13 cellular contexts compared by ENCODE assay signal in genomic region chr1:85374160-85374559, GRCh38.
DNase-seq lines count a peak whose midpoint lies in the region; ATAC-seq and TF ChIP-seq lines count a peak whose summit lies in the region.
"Had no signal": no experiment of that assay in that cellular context is flagged by ENCODE, and none has a peak within 500 bp of the region (broad histone marks: within the 10 kb centered on the region; RNA-seq: fewer than 3 reads in every experiment).

No MANE protein-coding gene starts in this region.

- dilution Hi-C loops in mammary epithelial cell (cut with HindIII; ENCODE audit: low sequenced_read_pairs): no loop called here

- H3K9ac ChIP-seq in mammary epithelial cell (ENCODE audit: insufficient read depth, low read length): no peak overlapping the region
- H3K9ac ChIP-seq: BLaER1 had no signal

- DNase-seq in AG04450 (ENCODE audit: low read depth, low spot score): peak; percentile 65
- peak; percentile 82 for DNase-seq in HT1080 (ENCODE audit: low read depth)
- peak; percentile 76 for DNase-seq in mammary epithelial cell
- DNase-seq in left lobe of liver (ENCODE audit: low spot score): no peak
- DNase-seq in stimulated activated CD4-positive, alpha-beta T cell treated with anti-CD3 and anti-CD28 coated beads, Interleukin-4, amount 100 ng/mL, for 1 hour: no peak
- DNase-seq in GM19238 (ENCODE audit: insufficient read length, low spot score): no peak
- no peak for DNase-seq in dedifferentiated amniotic fluid mesenchymal stem cell (ENCODE audit: extremely low spot score)
- no peak for DNase-seq in putamen (ENCODE audit: low spot score)
- DNase-seq: NCI-H2081 treated with DMSO at 0.1 percent for 48 hours, posterior cingulate gyrus had no signal

- CTCF ChIA-PET in AG04450 (lab: Charles Lee): no interaction called here
- CTCF ChIA-PET in mammary epithelial cell (lab: Charles Lee; ENCODE audit: low non-redundant PET): no interaction called here

- H4K20me1 ChIP-seq in mammary epithelial cell (ENCODE audit: insufficient read depth, low read length): no peaks in the 10 kb centered on the region
- H4K20me1 ChIP-seq: BLaER1 had no signal

- in situ Hi-C loops in mammary epithelial cell (cut with MboI; ENCODE audit: low sequenced_read_pairs in 2 of 2): no loop called here

- H3K27me3 ChIP-seq in AG04450 (ENCODE audit: control insufficient read depth, insufficient read depth, low read length): no peaks in the 10 kb centered on the region
- H3K27me3 ChIP-seq in mammary epithelial cell (ENCODE audit: insufficient read depth, low read length): no peaks in the 10 kb centered on the region
- H3K27me3 ChIP-seq: BLaER1, tibial nerve had no signal

- peak; percentile 88 for ATAC-seq in left lobe of liver
- ATAC-seq: WTC11 had no signal

- POLR2A ChIA-PET in AG04450 (lab: Yijun Ruan, JAX): interaction anchor here (1.1 kb wide), 1 partner anchor 238 kb away, joined by 3 read pairs; no protein-coding TSS in a partner anchor

- peak overlapping the region; percentile 18 for H3K4me2 ChIP-seq in mammary epithelial cell (ENCODE audit: insufficient read depth, low read depth, low read length)
- H3K4me2 ChIP-seq: BLaER1 had no signal

- no peak for TF ChIP-seq CTCF in AG04450 (IDR thresholded peaks at IDR 0.05; ENCODE audit: low read depth, low read length)
- TF ChIP-seq CTCF in mammary epithelial cell (conservative IDR thresholded peaks at IDR 0.05 in 1 of 2, IDR thresholded peaks at IDR 0.05 in 1 of 2; ENCODE audit: extremely low read depth in 1 of 2, insufficient read depth in 1 of 2, low read depth in 1 of 2, low read length in 2 of 2): no peak

- H3K4me3 ChIP-seq in AG04450 (ENCODE audit: low read depth, low read length): no peak overlapping the region
- H3K4me3 ChIP-seq in mammary epithelial cell (replicated peaks in 1 of 3; ENCODE audit: insufficient read depth in 1 of 3, low read depth in 2 of 3, low read length in 3 of 3): no peak overlapping the region
- H3K4me3 ChIP-seq: BLaER1, tibial nerve had no signal

- H3K79me2 ChIP-seq in mammary epithelial cell (ENCODE audit: insufficient read depth, low read length): no peaks in the 10 kb centered on the region

- H3K9me3 ChIP-seq in AG04450 (ENCODE audit: control insufficient read depth, insufficient read depth, low read length) (no peaks in the 10 kb centered on the region), mammary epithelial cell (replicated peaks; ENCODE audit: insufficient read depth, low read length) (no peaks in the 10 kb centered on the region)
- H3K9me3 ChIP-seq: BLaER1, tibial nerve had no signal

- no peak overlapping the region for H2AFZ ChIP-seq in mammary epithelial cell (ENCODE audit: low read depth, low read length)

- H3K4me1 ChIP-seq in mammary epithelial cell (ENCODE audit: insufficient read depth, low read length): peaks cover 8% of the 10 kb centered on the region
- H3K4me1 ChIP-seq: BLaER1 had no signal

- BruUV-seq in mammary epithelial cell (replicated peaks; lab: Mats Ljungman, UMichigan): no TSS peak

- intact Hi-C loops in mammary epithelial cell (cut with micrococcal nuclease): no loop called here

- H3K27ac ChIP-seq in AG04450 (ENCODE audit: low read depth, low read length) (no peak overlapping the region), mammary epithelial cell (ENCODE audit: insufficient read depth, low read depth, low read length) (no peak overlapping the region)
- H3K27ac ChIP-seq: BLaER1, tibial nerve had no signal

- no peaks in the 10 kb centered on the region for H3K36me3 ChIP-seq in mammary epithelial cell (ENCODE audit: insufficient read depth, low read length)
- H3K36me3 ChIP-seq: BLaER1, tibial nerve had no signal

Comparison
In these comparisons a context has a peak if more than half of its experiments do, and no peak if none do; other contexts are left out.
1. DNase-seq: peak in AG04450 (single experiment), HT1080 (single experiment) and mammary epithelial cell (single experiment); none in left lobe of liver (single experiment), stimulated activated CD4-positive, alpha-beta T cell treated with anti-CD3 and anti-CD28 coated beads, Interleukin-4, amount 100 ng/mL, for 1 hour (single experiment), GM19238 (single experiment), dedifferentiated amniotic fluid mesenchymal stem cell (single experiment) and putamen (single experiment).